Comparison of ENCODE assay signal across 1 cellular context in genomic region chr16:85176541-85177447, GRCh38.
TF ChIP-seq lines count a peak whose summit lies in the region.

No MANE protein-coding gene starts in this region.

TF ChIP-seq in HepG2, 621 proteins besides CTCF, POLR2A, EP300 and RAD21 (continued from another document):
- no peak for TF ChIP-seq ZNF574 (CRISPR knock-in tag; IDR thresholded peaks at IDR 0.05)
- 0 out of 2 replicates have a peak, but pooled peaks have one; percentile 36 for TF ChIP-seq ZBTB33 (CRISPR knock-in tag; IDR thresholded peaks at IDR 0.05)
- no peak for TF ChIP-seq ZNF746 (CRISPR knock-in tag; IDR thresholded peaks at IDR 0.05)
